Comparison of ENCODE assay signal across 1 cellular context in genomic region chr2:36564377-36564930, GRCh38.
A peak's percentile ranks its signal among the peaks of the same experiment; 100 is the strongest.
TF ChIP-seq lines count a peak whose summit lies in the region.

No MANE protein-coding gene starts in this region.

TF ChIP-seq in HepG2, 621 proteins besides CTCF, POLR2A, EP300 and RAD21 (continued from another document):
- TF ChIP-seq CEBPB (IDR thresholded peaks at IDR 0.05; ENCODE audit: borderline replicate concordance, low read depth, low read length) (peak; percentile 28; the same call in 1 of the 2 replicates), ZNF768 (CRISPR knock-in tag; IDR thresholded peaks at IDR 0.05) (no peak), ATF3 (CRISPR knock-in tag; IDR thresholded peaks at IDR 0.05) (no peak)
